ENCODE assay signal across 22 cellular contexts in genomic region chr1:47395433-47395832, GRCh38. TPM values are rescaled to one million over a fixed set of nuclear protein-coding genes. Genes with fewer than 3 reads are reported as not detected.
DNase-seq lines count a peak whose midpoint lies in the region; ATAC-seq, FAIRE-seq and TF ChIP-seq lines count a peak whose summit lies in the region.
"Had no signal": no experiment of that assay in that cellular context is flagged by ENCODE, and none has a peak within 500 bp of the region (broad histone marks: within the 10 kb centered on the region; RNA-seq: fewer than 3 reads in every experiment).

No MANE protein-coding gene starts in this region.

- POLR2A ChIA-PET in MCF 10A (lab: Yijun Ruan, JAX), result interaction anchor here (0.8 to 1.0 kb wide), 3 partner anchors 8 to 330 kb away, joined by 3 to 8 read pairs (median 4); no protein-coding TSS in a partner anchor
- POLR2A ChIA-PET in K562 (lab: Yijun Ruan, JAX), result interaction anchor here (0.6 kb wide), 2 partner anchors 37 to 66 kb away, joined by 3 to 4 read pairs; no protein-coding TSS in a partner anchor
- POLR2A ChIA-PET in naive thymus-derived CD4-positive, alpha-beta T cell (lab: Charles Lee), result no interaction called here
- POLR2A ChIA-PET in T-cell (lab: Charles Lee), result interaction anchor here in 1 of 2 donors (0.6 kb wide), 1 partner anchor 57 kb away, joined by 7 read pairs; no protein-coding TSS in a partner anchor

- TF ChIP-seq POLR2A in K562 (conservative IDR thresholded peaks at IDR 0.05), result no peak

- BruUV-seq in mammary epithelial cell (replicated peaks; lab: Mats Ljungman, UMichigan), result no TSS peak
- BruUV-seq in MCF 10A (replicated peaks; lab: Mats Ljungman, UMichigan), result no TSS peak
- BruUV-seq in K562 (replicated peaks; lab: Mats Ljungman, UMichigan), result no TSS peak

- H3K27me3 ChIP-seq in mammary epithelial cell (ENCODE audit: insufficient read depth, low read length) (no peaks in the 10 kb centered on the region), K562 (ENCODE audit: control insufficient read depth in 2 of 2, insufficient read depth in 2 of 2, low read length in 2 of 2) (peaks cover 27 to 45% of the 10 kb centered on the region in 2 experiments)
- no peaks in the 10 kb centered on the region for H3K27me3 ChIP-seq in naive thymus-derived CD4-positive, alpha-beta T cell (ENCODE audit: control insufficient read depth in 2 of 2, insufficient read depth in 2 of 2, low read length in 2 of 2)
- H3K27me3 ChIP-seq: BLaER1 had no signal

- H3K9me3 Mint-ChIP-seq in MCF 10A (ENCODE audit: unreplicated experiment) (no peaks in the 10 kb centered on the region), T-cell (no peaks in the 10 kb centered on the region)
- H3K9me3 Mint-ChIP-seq in naive thymus-derived CD4-positive, alpha-beta T cell, result no peaks in the 10 kb centered on the region
- H3K9me3 Mint-ChIP-seq: CD4-positive, alpha-beta memory T cell; HFFc6 had no signal

- H3K27ac ChIP-seq in mammary epithelial cell (ENCODE audit: insufficient read depth, low read depth, low read length) (no peak overlapping the region), K562 (ENCODE audit: extremely low read depth, low read depth, low read length) (no peak overlapping the region)
- H3K27ac ChIP-seq in naive thymus-derived CD4-positive, alpha-beta T cell (ENCODE audit: low read depth, low read length), result no peak overlapping the region
- H3K27ac ChIP-seq: 22Rv1, A549, BLaER1, HL-60 had no signal

- H3K27me3 Mint-ChIP-seq in MCF 10A (ENCODE audit: insufficient read depth, unreplicated experiment) (no peaks in the 10 kb centered on the region), T-cell (peaks cover 32 to 50% of the 10 kb centered on the region in 2 donors)
- peaks cover 18 to 41% (median 19%) of the 10 kb centered on the region in 5 donors for H3K27me3 Mint-ChIP-seq in naive thymus-derived CD4-positive, alpha-beta T cell

- no peaks in the 10 kb centered on the region for H3K4me1 Mint-ChIP-seq in MCF 10A (ENCODE audit: insufficient read depth, unreplicated experiment)
- H3K4me1 Mint-ChIP-seq in naive thymus-derived CD4-positive, alpha-beta T cell, result peaks cover 0 to 4% (median 0%) of the 10 kb centered on the region in 7 donors
- H3K4me1 Mint-ChIP-seq in T-cell, result no peaks in the 10 kb centered on the region
- H3K4me1 Mint-ChIP-seq: CD14-positive monocyte; CD4-positive, alpha-beta memory T cell had no signal

- DNase-seq in mammary epithelial cell, result no peak
- DNase-seq in MCF 10A (ENCODE audit: unreplicated experiment), result no peak
- no peak for DNase-seq in K562 (ENCODE audit: extremely low read depth in 1 of 4, low spot score in 3 of 4)
- DNase-seq in foreskin melanocyte, result peak; percentile 93
- no peak for DNase-seq in naive thymus-derived CD4-positive, alpha-beta T cell
- DNase-seq in T-cell, result no peak
- DNase-seq in mucosa of gallbladder (ENCODE audit: low spot score), result no peak
- DNase-seq: AML-193; Calu3; CD4-positive, alpha-beta memory T cell; DMS79 treated with DMSO at 0.1 percent for 48 hours; GF-D8; GOT3; H7; HFFc6 had no signal

- H4K20me1 ChIP-seq in mammary epithelial cell (ENCODE audit: insufficient read depth, low read length), result no peaks in the 10 kb centered on the region
- no peaks in the 10 kb centered on the region for H4K20me1 ChIP-seq in K562 (replicated peaks; ENCODE audit: control insufficient read depth, insufficient read depth, low read length)
- H4K20me1 ChIP-seq: BLaER1 had no signal

- in situ Hi-C loops in mammary epithelial cell (cut with MboI; ENCODE audit: low sequenced_read_pairs in 2 of 2) (no loop called here), K562 (cut with MboI) (no loop called here)

- no peaks in the 10 kb centered on the region for H3K4me1 ChIP-seq in mammary epithelial cell (ENCODE audit: insufficient read depth, low read length)
- no peaks in the 10 kb centered on the region for H3K4me1 ChIP-seq in K562 (replicated peaks in 1 of 2; ENCODE audit: control insufficient read depth in 2 of 2, insufficient read depth in 2 of 2, low read length in 2 of 2)
- H3K4me1 ChIP-seq in naive thymus-derived CD4-positive, alpha-beta T cell (ENCODE audit: control insufficient read depth in 2 of 2, insufficient read depth in 2 of 2, low read length in 2 of 2), result no peaks in the 10 kb centered on the region
- H3K4me1 ChIP-seq: A549, BLaER1 had no signal

- dilution Hi-C loops in mammary epithelial cell (cut with HindIII; ENCODE audit: low sequenced_read_pairs), result no loop called here

- H3K9me3 ChIP-seq in mammary epithelial cell (replicated peaks; ENCODE audit: insufficient read depth, low read length) (no peaks in the 10 kb centered on the region), K562 (replicated peaks; ENCODE audit: control insufficient read depth, insufficient read depth, low read depth, low read length) (no peaks in the 10 kb centered on the region)
- H3K9me3 ChIP-seq in naive thymus-derived CD4-positive, alpha-beta T cell (ENCODE audit: control insufficient read depth in 2 of 3, low read length in 3 of 3), result no peaks in the 10 kb centered on the region
- H3K9me3 ChIP-seq: A549, BLaER1 had no signal

- H3K36me3 ChIP-seq in mammary epithelial cell (ENCODE audit: insufficient read depth, low read length), result no peaks in the 10 kb centered on the region
- no peaks in the 10 kb centered on the region for H3K36me3 ChIP-seq in K562 (ENCODE audit: control insufficient read depth, insufficient read depth, low read length)
- H3K36me3 ChIP-seq in naive thymus-derived CD4-positive, alpha-beta T cell (ENCODE audit: control insufficient read depth in 2 of 3, insufficient read depth in 3 of 3, low read length in 3 of 3), result no peaks in the 10 kb centered on the region
- H3K36me3 ChIP-seq: BLaER1 had no signal

- no peak overlapping the region for H3K27ac Mint-ChIP-seq in MCF 10A (ENCODE audit: low read depth, unreplicated experiment)
- H3K27ac Mint-ChIP-seq in naive thymus-derived CD4-positive, alpha-beta T cell, result no peak overlapping the region
- H3K27ac Mint-ChIP-seq in T-cell, result no peak overlapping the region
- H3K27ac Mint-ChIP-seq: CD14-positive monocyte; CD4-positive, alpha-beta memory T cell; HFFc6 had no signal

- peak overlapping the region; percentile 18 for H2AFZ ChIP-seq in mammary epithelial cell (ENCODE audit: low read depth, low read length)
- H2AFZ ChIP-seq in K562 (ENCODE audit: low read depth, low read length), result no peak overlapping the region

- no peak for TF ChIP-seq EP300 in K562 (IDR thresholded peaks at IDR 0.05; ENCODE audit: low read length)

- ATAC-seq in K562 (no peak), T-cell (replicated peaks in 1 of 4) (no peak)
- ATAC-seq in naive thymus-derived CD4-positive, alpha-beta T cell, result no peak
- ATAC-seq: A549, HCT116 had no signal

- intact Hi-C loops in mammary epithelial cell (cut with micrococcal nuclease) (no loop called here), MCF 10A (cut with micrococcal nuclease) (no loop called here), K562 (cut with micrococcal nuclease) (no loop called here)
- intact Hi-C loops in naive thymus-derived CD4-positive, alpha-beta T cell (cut with micrococcal nuclease), result no loop called here

- H3K9ac ChIP-seq in mammary epithelial cell (ENCODE audit: insufficient read depth, low read length), result no peak overlapping the region
- no peak overlapping the region for H3K9ac ChIP-seq in K562 (ENCODE audit: insufficient read depth in 1 of 2, low read depth in 2 of 2, low read length in 2 of 2)
- H3K9ac ChIP-seq: BLaER1 had no signal

- no peak for TF ChIP-seq RAD21 in K562 (CRISPR knock-in tag; conservative IDR thresholded peaks at IDR 0.05 in 1 of 2, IDR thresholded peaks at IDR 0.05 in 1 of 2)

- 39% methylated on average over 3 of the region's 3 CpGs for WGBS in mammary epithelial cell (ENCODE audit: low coverage, missing lambda C conversion rate)
- WGBS in K562 (ENCODE audit: insufficient coverage, low coverage, missing lambda C conversion rate), result 0% methylated on average over 3 of the region's 3 CpGs

- H3K36me3 Mint-ChIP-seq in MCF 10A (ENCODE audit: insufficient read depth, unreplicated experiment) (no peaks in the 10 kb centered on the region), T-cell (no peaks in the 10 kb centered on the region)
- H3K36me3 Mint-ChIP-seq in naive thymus-derived CD4-positive, alpha-beta T cell, result peaks cover 0 to 4% (median 0%) of the 10 kb centered on the region in 5 donors
- H3K36me3 Mint-ChIP-seq: CD14-positive monocyte; CD4-positive, alpha-beta memory T cell had no signal

- TF ChIP-seq CTCF in mammary epithelial cell (conservative IDR thresholded peaks at IDR 0.05 in 1 of 2, IDR thresholded peaks at IDR 0.05 in 1 of 2; ENCODE audit: extremely low read depth in 1 of 2, insufficient read depth in 1 of 2, low read depth in 1 of 2, low read length in 2 of 2) (no peak), MCF 10A (IDR thresholded peaks at IDR 0.05; ENCODE audit: unreplicated experiment) (no peak), K562 (IDR thresholded peaks at IDR 0.05 in 2 of 3, conservative IDR thresholded peaks at IDR 0.05 in 1 of 3; ENCODE audit: insufficient read depth in 2 of 3, low read depth in 1 of 3, low read length in 3 of 3) (no peak)

- H3K4me3 Mint-ChIP-seq in MCF 10A (ENCODE audit: unreplicated experiment) (no peak overlapping the region), T-cell (no peak overlapping the region)
- no peak overlapping the region for H3K4me3 Mint-ChIP-seq in naive thymus-derived CD4-positive, alpha-beta T cell
- H3K4me3 Mint-ChIP-seq: CD4-positive, alpha-beta memory T cell; HFFc6 had no signal

- H3K4me2 ChIP-seq in mammary epithelial cell (ENCODE audit: insufficient read depth, low read depth, low read length) (no peak overlapping the region), K562 (ENCODE audit: insufficient read depth, low read length) (no peak overlapping the region)
- H3K4me2 ChIP-seq: A549, BLaER1 had no signal

- no peak overlapping the region for H3K4me3 ChIP-seq in mammary epithelial cell (replicated peaks in 1 of 3; ENCODE audit: insufficient read depth in 1 of 3, low read depth in 2 of 3, low read length in 3 of 3)
- H3K4me3 ChIP-seq in K562, result no peak overlapping the region
- no peak overlapping the region for H3K4me3 ChIP-seq in naive thymus-derived CD4-positive, alpha-beta T cell (ENCODE audit: low read length)
- H3K4me3 ChIP-seq: A549, BLaER1 had no signal

- CTCF ChIA-PET in mammary epithelial cell (lab: Charles Lee; ENCODE audit: low non-redundant PET), result interaction anchor here (0.6 kb wide), 1 partner anchor 27 kb away, joined by 4 read pairs; no protein-coding TSS in a partner anchor
- CTCF ChIA-PET in MCF 10A (lab: Yijun Ruan, JAX), result interaction anchor here (0.6 to 1.6 kb wide), 3 partner anchors 37 to 40 kb away, joined by 3 to 5 read pairs (median 5); no protein-coding TSS in a partner anchor
- CTCF ChIA-PET in K562 (lab: Yijun Ruan, JAX; ENCODE audit: low intra/inter-chr PET ratio), result no interaction called here
- CTCF ChIA-PET in naive thymus-derived CD4-positive, alpha-beta T cell (lab: Charles Lee), result no interaction called here
- CTCF ChIA-PET in T-cell (lab: Charles Lee), result no interaction called here

- no peak for FAIRE-seq in K562 (lab: Jason Lieb, UNC)
- FAIRE-seq: A549 had no signal

- H3K79me2 ChIP-seq in mammary epithelial cell (ENCODE audit: insufficient read depth, low read length) (no peaks in the 10 kb centered on the region), K562 (ENCODE audit: control insufficient read depth, insufficient read depth, low read length) (no peaks in the 10 kb centered on the region)

- H3K9me1 ChIP-seq in K562 (ENCODE audit: control insufficient read depth, insufficient read depth, low read length), result no peaks in the 10 kb centered on the region

RNA-seq across cellular contexts. Expression of gene FOXE3, which starts 20.7 kb away (rescaled TPM):
- total RNA-seq in mammary epithelial cell (not detected), MCF 10A (2022) (not detected in 2 replicates), K562 (2014; rRNA removed) (not detected in 2 replicates), K562 (2014; rRNA removed; fragmentation: Illumina TruSeq; extraction: Trizol) (not detected in 2 replicates), K562 (2015; rRNA removed; fragmentation: Illumina TruSeq; extraction: Trizol) (not detected in 2 replicates), K562 (2021) (not detected in 2 replicates), T-cell (under 1 TPM in 1 of 5 donors, not detected in 4; 0.18 TPM), mucosa of gallbladder (not detected)
- polyA plus RNA-seq in mammary epithelial cell (0.03 TPM), K562 (2011; rRNA removed) (not detected in 2 replicates), K562 (2014; fragmentation: Illumina TruSeq; extraction: Trizol) (not detected in 2 replicates), K562 (2014; fragmentation: Nextera tagmentation; extraction: Ambion mirVana) (not detected), K562 (2014; rRNA removed) (not detected in 2 replicates)
- not detected for polyA minus RNA-seq in mammary epithelial cell
- total RNA-seq in K562 (2011; cell fraction: chromatin; rRNA removed; ENCODE audit: low replicate concordance), result not detected in 2 replicates
- total RNA-seq in K562 (2011; cell fraction: nucleolus; rRNA removed), result not detected in 2 replicates
- not detected in 2 replicates for total RNA-seq in K562 (2011; cell fraction: nucleoplasm; rRNA removed)
- not detected in 2 replicates for polyA plus RNA-seq in K562 (2011; cell fraction: cytosol; rRNA removed)
- 0.10 TPM in 1 of 2 replicates, not detected in the other for polyA plus RNA-seq in K562 (2011; cell fraction: nucleus; rRNA removed)
- polyA plus RNA-seq in K562 (2012), result 0.04 TPM in 1 of 2 replicates, not detected in the other
- polyA minus RNA-seq in K562 (2011; rRNA and poly(A)+ RNA removed), result not detected in 2 replicates
- not detected in 2 replicates for polyA minus RNA-seq in K562 (2011; cell fraction: cytosol; rRNA and poly(A)+ RNA removed)
- polyA minus RNA-seq in K562 (2011; cell fraction: nucleus; rRNA and poly(A)+ RNA removed), result not detected in 2 replicates
- not detected for total RNA-seq in naive thymus-derived CD4-positive, alpha-beta T cell
- not detected for polyA plus RNA-seq in naive thymus-derived CD4-positive, alpha-beta T cell
- total RNA-seq: Calu3; CD4-positive, alpha-beta memory T cell; HFFc6; HT1080 had no signal
- polyA plus RNA-seq: CD14-positive monocyte; CD4-positive, alpha-beta memory T cell had no signal

RNA-seq across cellular contexts. Expression of gene FOXD2, which starts 42.4 kb away (rescaled TPM):
- 1 to 10 TPM in 1 of 2 donors, under 1 TPM in 1; 0.50 to 1.1 TPM for total RNA-seq in mammary epithelial cell
- 0.16 TPM for polyA plus RNA-seq in mammary epithelial cell
- polyA minus RNA-seq in mammary epithelial cell, result not detected
- total RNA-seq in MCF 10A (2022), result 0.27 and 0.44 TPM in 2 replicates
- total RNA-seq in K562 (2011; cell fraction: chromatin; rRNA removed; ENCODE audit: low replicate concordance), result 0.46 and 0.93 TPM in 2 replicates
- total RNA-seq in K562 (2011; cell fraction: nucleolus; rRNA removed), result 1.2 TPM in 2 replicates
- total RNA-seq in K562 (2011; cell fraction: nucleoplasm; rRNA removed), result 0.66 and 0.84 TPM in 2 replicates
- total RNA-seq in K562 (2014; rRNA removed), result 1.2 TPM in 2 replicates
- total RNA-seq in K562 (2014; rRNA removed; fragmentation: Illumina TruSeq; extraction: Trizol), result 0.22 and 0.26 TPM in 2 replicates
- 0.26 and 0.33 TPM in 2 replicates for total RNA-seq in K562 (2015; rRNA removed; fragmentation: Illumina TruSeq; extraction: Trizol)
- total RNA-seq in K562 (2021), result 0.86 and 1.2 TPM in 2 replicates
- 0.15 and 0.27 TPM in 2 replicates for polyA plus RNA-seq in K562 (2011; rRNA removed)
- 0.19 and 0.52 TPM in 2 replicates for polyA plus RNA-seq in K562 (2011; cell fraction: cytosol; rRNA removed)
- 0.79 and 1.2 TPM in 2 replicates for polyA plus RNA-seq in K562 (2011; cell fraction: nucleus; rRNA removed)
- 1.7 and 2.8 TPM in 2 replicates for polyA plus RNA-seq in K562 (2012)
- 0.19 and 0.22 TPM in 2 replicates for polyA plus RNA-seq in K562 (2014; fragmentation: Illumina TruSeq; extraction: Trizol)
- polyA plus RNA-seq in K562 (2014; fragmentation: Nextera tagmentation; extraction: Ambion mirVana), result under 1 TPM; 0.06 to 0.07 TPM
- 0.46 and 0.53 TPM in 2 replicates for polyA plus RNA-seq in K562 (2014; rRNA removed)
- polyA minus RNA-seq in K562 (2011; rRNA and poly(A)+ RNA removed), result 0.12 and 0.14 TPM in 2 replicates
- polyA minus RNA-seq in K562 (2011; cell fraction: cytosol; rRNA and poly(A)+ RNA removed), result 0.29 and 0.64 TPM in 2 replicates
- polyA minus RNA-seq in K562 (2011; cell fraction: nucleus; rRNA and poly(A)+ RNA removed), result 0.67 and 1.00 TPM in 2 replicates
- total RNA-seq in naive thymus-derived CD4-positive, alpha-beta T cell, result under 1 TPM; 0.16 to 0.59 (median 0.24) TPM
- under 1 TPM; 0.05 TPM for polyA plus RNA-seq in naive thymus-derived CD4-positive, alpha-beta T cell
- under 1 TPM; 0.42 to 0.76 (median 0.56) TPM for total RNA-seq in T-cell
- 0.26 TPM for total RNA-seq in mucosa of gallbladder

Comparison
In these comparisons a context has a peak if more than half of its experiments do, and no peak if none do; other contexts are left out.
1. CTCF ChIA-PET loops: an anchor here in mammary epithelial cell (0.6 kb wide) and MCF 10A (0.6 to 1.6 kb wide); none called in K562, naive thymus-derived CD4-positive, alpha-beta T cell and T-cell.